8 cellular contexts compared by ENCODE assay signal in the genomic region with DNA sequence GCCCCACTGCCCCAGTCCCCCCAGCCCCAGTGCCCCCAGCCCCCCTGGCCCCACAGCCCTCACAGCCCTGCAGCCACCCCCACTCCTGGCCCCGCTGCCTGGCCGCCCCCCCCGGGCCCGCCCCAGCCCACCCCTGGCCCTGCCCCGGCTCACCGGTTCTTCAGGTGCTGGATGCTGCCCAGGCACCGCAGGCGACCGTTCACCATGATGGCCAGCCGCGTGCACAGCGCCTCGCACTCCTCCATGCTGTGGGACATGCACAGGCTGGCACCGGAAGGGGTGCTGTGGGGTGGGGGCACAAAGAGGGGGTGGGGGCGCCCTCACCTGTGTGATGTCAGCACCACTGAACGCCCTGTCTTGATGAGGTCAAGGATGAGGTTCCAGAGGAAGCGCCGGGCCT. TPM values are rescaled to one million over a fixed set of nuclear protein-coding genes. Genes with fewer than 3 reads are reported as not detected.
"Had no signal": no experiment of that assay in that cellular context is flagged by ENCODE, and none has a peak within 500 bp of the region (broad histone marks: within the 10 kb centered on the region; RNA-seq: fewer than 3 reads in every experiment).

No MANE protein-coding gene starts in this region.

- FAIRE-seq: HepG2, HTR-8/SVneo, K562 had no signal

- H3K4me3 ChIP-seq: K562 had no signal

- ATAC-seq: HepG2 had no signal

- H3K27ac Mint-ChIP-seq: IgD-negative memory B cell had no signal

- H3K4me1 Mint-ChIP-seq: IgD-negative memory B cell had no signal

- H3K27ac ChIP-seq: HL-60 had no signal

- H3K4me3 Mint-ChIP-seq: IgD-negative memory B cell had no signal

- DNase-seq: IMR-90 had no signal

RNA-seq across cellular contexts. Expression of a gene that starts 22.7 kb away (rescaled TPM):
- total RNA-seq: HepG2, HT1080, IMR-90, K562 had no signal
- polyA plus RNA-seq: IMR-90, K562 had no signal

RNA-seq across cellular contexts. Expression of a gene that starts 26.4 kb away (rescaled TPM):
- total RNA-seq: HepG2, HT-29, HT1080, IMR-90 had no signal
- polyA plus RNA-seq: HepG2, IgD-negative memory B cell had no signal
